In genomic region chr6:22271044-22271443, GRCh38 we compare ENCODE assay signal across 17 cellular contexts. TPM values are rescaled to one million over a fixed set of nuclear protein-coding genes. Genes with fewer than 3 reads are reported as not detected.
A peak's percentile ranks its signal among the peaks of the same experiment; 100 is the strongest.
DNase-seq lines count a peak whose midpoint lies in the region; ATAC-seq, FAIRE-seq and TF ChIP-seq lines count a peak whose summit lies in the region.
"Had no signal": no experiment of that assay in that cellular context is flagged by ENCODE, and none has a peak within 500 bp of the region (broad histone marks: within the 10 kb centered on the region; RNA-seq: fewer than 3 reads in every experiment).

No MANE protein-coding gene starts in this region.

- no peak for TF ChIP-seq CTCF in VCaP (conservative IDR thresholded peaks at IDR 0.05)
- no peak for TF ChIP-seq CTCF in PC-9 (conservative IDR thresholded peaks at IDR 0.05)

- BruUV-seq in PC-9 (replicated peaks; lab: Mats Ljungman, UMichigan): no TSS peak

- POLR2A ChIA-PET in PC-9 (lab: Charles Lee; ENCODE audit: unreplicated experiment): no interaction called here

- H3F3A ChIP-seq in PC-9 (ENCODE audit: insufficient read depth, low read depth): no peaks in the 10 kb centered on the region

- H3K9me3 ChIP-seq in small intestine (ENCODE audit: control insufficient read depth, low read depth) (no peaks in the 10 kb centered on the region), PC-9 (ENCODE audit: insufficient read depth, low read depth) (no peaks in the 10 kb centered on the region)
- H3K9me3 ChIP-seq: right atrium auricular region, uterus had no signal

- intact Hi-C loops in PC-9 (cut with micrococcal nuclease; ENCODE audit: unreplicated experiment): no loop called here

- no peaks in the 10 kb centered on the region for H4K20me1 ChIP-seq in PC-9 (ENCODE audit: insufficient read depth)

- FAIRE-seq in small intestine (lab: Jason Lieb, UNC): no peak

- H3K4me2 ChIP-seq in PC-9: no peak overlapping the region

- H3K9me2 ChIP-seq in PC-9 (ENCODE audit: insufficient read depth): no peaks in the 10 kb centered on the region

- CTCF ChIA-PET in PC-9 (lab: Charles Lee): no interaction called here

- no peaks in the 10 kb centered on the region for H3K79me2 ChIP-seq in PC-9 (ENCODE audit: low read depth)

- no peak for DNase-seq in small intestine
- no peak for DNase-seq in T-helper 1 cell
- DNase-seq in PC-9: no peak
- DNase-seq: NCI-H1105; NK-92 treated with Interleukin-12 subunit alpha and Interleukin-12 subunit beta, amount 100 ng/mL, for 24 hours; uterus had no signal

- WGBS in small intestine, 3 donors: 47 to 67% (median 56%) methylated on average over 6 of the region's 6 CpGs

- H2AFZ ChIP-seq in PC-9: no peak overlapping the region

- H3K27ac ChIP-seq in VCaP (peak overlapping the region; percentile 1; the same call in 1 of the 2 replicates), small intestine (ENCODE audit: low read depth in 1 of 2, low read length in 1 of 2) (no peak overlapping the region), PC-9 (no peak overlapping the region)
- H3K27ac ChIP-seq: C4-2B, coronary artery, right atrium auricular region, uterus had no signal

- peak; percentile 70 for ATAC-seq in GM18499 (IDR thresholded peaks at IDR 0.05; ENCODE audit: insufficient read depth, unreplicated experiment)
- ATAC-seq in GM21619 (IDR thresholded peaks at IDR 0.05; ENCODE audit: unreplicated experiment): peak; percentile 73
- peak; percentile 80 for ATAC-seq in HG03460 (IDR thresholded peaks at IDR 0.05; ENCODE audit: unreplicated experiment)
- ATAC-seq in HG02840 (IDR thresholded peaks at IDR 0.05; ENCODE audit: low FRiP score, unreplicated experiment): no peak

- H3K36me3 ChIP-seq in small intestine (ENCODE audit: control insufficient read depth in 2 of 2, insufficient read depth in 2 of 2, low read length in 2 of 2) (no peaks in the 10 kb centered on the region), PC-9 (ENCODE audit: low read depth) (no peaks in the 10 kb centered on the region)
- H3K36me3 ChIP-seq: right atrium auricular region, uterus had no signal

- H3K27me3 ChIP-seq in small intestine (ENCODE audit: control insufficient read depth in 2 of 2, insufficient read depth in 2 of 2, low read length in 2 of 2): no peaks in the 10 kb centered on the region
- no peaks in the 10 kb centered on the region for H3K27me3 ChIP-seq in PC-9 (ENCODE audit: insufficient read depth, low read depth)
- H3K27me3 ChIP-seq: right atrium auricular region, uterus had no signal

- no peaks in the 10 kb centered on the region for H3K4me1 ChIP-seq in small intestine (ENCODE audit: control insufficient read depth in 2 of 2, insufficient read depth in 1 of 2, low read depth in 1 of 2, low read length in 1 of 2)
- no peaks in the 10 kb centered on the region for H3K4me1 ChIP-seq in PC-9 (replicated peaks; ENCODE audit: insufficient read depth)
- H3K4me1 ChIP-seq: right atrium auricular region, uterus had no signal

- H3K4me3 ChIP-seq in small intestine (ENCODE audit: low read depth in 1 of 2, low read length in 2 of 2) (no peak overlapping the region), PC-9 (no peak overlapping the region)
- H3K4me3 ChIP-seq: coronary artery, right atrium auricular region, uterus had no signal

RNA-seq across cellular contexts. Expression of gene PRL, which starts 25.8 kb away (rescaled TPM):
- not detected for polyA plus RNA-seq in small intestine
- total RNA-seq in PC-9 (2021): not detected in 2 replicates
- total RNA-seq: activated CD8-positive, alpha-beta memory T cell treated with anti-CD3 and anti-CD28 coated beads for 36 hours; mucosa of gallbladder; right atrium auricular region; T-helper 2 cell treated with Interferon-gamma antibody and Interleukin-4, amounts not matched to agents 100 ng/mL and 5 ng/mL, for 36 hours; uterus had no signal
